Comparison of ENCODE assay signal across 9 cellular contexts in the genomic region with DNA sequence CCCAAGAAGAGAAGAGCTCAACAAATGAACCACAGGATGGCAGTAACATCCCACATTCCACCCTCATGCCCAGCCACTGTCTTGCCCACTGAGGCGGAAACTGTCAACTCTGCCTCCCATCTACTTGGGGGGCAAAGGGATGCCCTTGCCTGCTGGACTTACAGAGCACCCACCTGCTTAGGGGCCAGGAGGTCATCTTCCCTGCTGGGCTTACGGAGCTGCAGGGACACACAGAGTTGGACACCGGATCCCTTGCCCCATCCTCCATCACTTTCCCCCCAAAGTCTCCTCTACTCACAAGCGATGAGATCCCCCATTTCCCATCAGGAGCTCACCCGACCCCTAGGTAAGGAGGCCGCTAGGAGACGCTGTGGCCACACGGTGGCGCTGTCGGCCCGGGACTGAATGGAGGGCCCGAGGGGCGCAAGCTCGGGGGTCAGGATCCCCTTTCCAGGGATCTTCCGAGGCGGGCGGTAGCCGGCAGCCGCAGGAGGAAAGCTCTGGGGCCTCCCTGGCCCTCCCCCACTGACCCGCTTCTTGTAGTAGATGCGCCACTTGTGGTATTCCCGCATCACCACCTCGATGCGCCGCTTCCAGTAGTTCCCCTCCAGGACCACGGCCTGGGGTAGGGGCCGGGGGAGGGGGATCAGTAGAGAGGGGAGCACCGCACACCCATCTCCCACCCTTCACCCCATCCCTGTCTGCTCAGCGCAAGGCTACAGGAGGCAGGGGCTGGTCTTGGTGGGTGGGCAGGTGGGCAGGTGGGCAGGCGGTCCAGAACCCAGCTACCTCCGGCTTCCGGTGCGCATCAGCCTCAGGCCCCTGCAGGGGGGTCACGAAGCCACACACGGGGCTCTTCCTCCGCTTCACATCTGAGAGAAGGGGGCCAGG. TPM values are rescaled to one million over a fixed set of nuclear protein-coding genes. Genes with fewer than 3 reads are reported as not detected.
DNase-seq lines count a peak whose midpoint lies in the region; ATAC-seq lines count a peak whose summit lies in the region.
"Had no signal": no experiment of that assay in that cellular context is flagged by ENCODE, and none has a peak within 500 bp of the region (broad histone marks: within the 10 kb centered on the region; RNA-seq: fewer than 3 reads in every experiment).

No MANE protein-coding gene starts in this region.

- no peaks in the 10 kb centered on the region for H3K4me1 ChIP-seq in ectodermal cell (ENCODE audit: control insufficient read depth, insufficient read depth, low read length)

- H3K27ac ChIP-seq in ectodermal cell (ENCODE audit: insufficient read depth, low read depth, low read length, poor library complexity, severe bottlenecking) = no peak overlapping the region
- H3K27ac ChIP-seq: epithelial cell of prostate had no signal

- H3K9me3 ChIP-seq in ectodermal cell (ENCODE audit: control insufficient read depth, low read length) = no peaks in the 10 kb centered on the region

- no peaks in the 10 kb centered on the region for H3K27me3 ChIP-seq in ectodermal cell (ENCODE audit: control insufficient read depth, insufficient read depth, low read length, poor library complexity, severe bottlenecking)

- no peak for ATAC-seq in HG03354 (IDR thresholded peaks at IDR 0.05; ENCODE audit: poor library complexity, severe bottlenecking, unreplicated experiment)

- DNase-seq in DMS 273 (lab: John Stamatoyannopoulos, UW; ENCODE audit: unreplicated experiment) = peak; percentile 94
- no peak for DNase-seq in DMS 273 treated with DMSO at 0.1 percent for 48 hours (lab: John Stamatoyannopoulos, UW)
- peak; percentile 47 for DNase-seq in NCI-H128 (lab: John Stamatoyannopoulos, UW; ENCODE audit: unreplicated experiment)
- DNase-seq in activated CD4-positive, alpha-beta T cell treated with anti-CD3 and anti-CD28 coated beads, Interleukin-2, amount 50 U/mL, for 24 hours (ENCODE audit: low read depth in 1 of 2, low spot score in 1 of 2) = peak; percentile 43 to 59
- peak; percentile 45 for DNase-seq in medulla oblongata (ENCODE audit: extremely low spot score)
- DNase-seq in stimulated activated CD8-positive, alpha-beta memory T cell treated with anti-CD3 and anti-CD28 coated beads, Interleukin-4, amount 100 ng/mL, for 4 hours (ENCODE audit: low read depth in 2 of 2, low spot score in 1 of 2) = peak; percentile 9 to 54

- peak overlapping the region; percentile 18 for H3K4me3 ChIP-seq in ectodermal cell (ENCODE audit: insufficient read depth, low read depth, low read length)

- WGBS in ectodermal cell, 2 experiments = 21 to 22% methylated on average over 34 to 35 of the region's 36 CpGs

- H3K36me3 ChIP-seq in ectodermal cell (ENCODE audit: control insufficient read depth, insufficient read depth, low read length) = no peaks in the 10 kb centered on the region

RNA-seq across cellular contexts. Expression of gene MLXIPL, which starts 17.3 kb away (rescaled TPM):
- 1.3 TPM for polyA plus RNA-seq in ectodermal cell (2013, experiment 1 of 4)
- polyA plus RNA-seq in ectodermal cell (2013, experiment 2 of 4) = 2.0 TPM
- 1.8 TPM for polyA plus RNA-seq in ectodermal cell (2013, experiment 3 of 4)
- polyA plus RNA-seq in ectodermal cell (2013, experiment 4 of 4) = 1.5 TPM

RNA-seq across cellular contexts. Expression of gene TBL2, which starts 28.7 kb away (rescaled TPM):
- polyA plus RNA-seq in ectodermal cell (2013, experiment 1 of 4) = 41.0 TPM
- 37.8 TPM for polyA plus RNA-seq in ectodermal cell (2013, experiment 2 of 4)
- polyA plus RNA-seq in ectodermal cell (2013, experiment 3 of 4) = 35.8 TPM
- polyA plus RNA-seq in ectodermal cell (2013, experiment 4 of 4) = 51.8 TPM

RNA-seq across cellular contexts. Expression of gene BCL7B, which starts 49.6 kb away (rescaled TPM):
- polyA plus RNA-seq in ectodermal cell (2013, experiment 1 of 4) = 39.8 TPM
- 41.9 TPM for polyA plus RNA-seq in ectodermal cell (2013, experiment 2 of 4)
- 35.5 TPM for polyA plus RNA-seq in ectodermal cell (2013, experiment 3 of 4)
- polyA plus RNA-seq in ectodermal cell (2013, experiment 4 of 4) = 41.8 TPM
